In the genomic region with DNA sequence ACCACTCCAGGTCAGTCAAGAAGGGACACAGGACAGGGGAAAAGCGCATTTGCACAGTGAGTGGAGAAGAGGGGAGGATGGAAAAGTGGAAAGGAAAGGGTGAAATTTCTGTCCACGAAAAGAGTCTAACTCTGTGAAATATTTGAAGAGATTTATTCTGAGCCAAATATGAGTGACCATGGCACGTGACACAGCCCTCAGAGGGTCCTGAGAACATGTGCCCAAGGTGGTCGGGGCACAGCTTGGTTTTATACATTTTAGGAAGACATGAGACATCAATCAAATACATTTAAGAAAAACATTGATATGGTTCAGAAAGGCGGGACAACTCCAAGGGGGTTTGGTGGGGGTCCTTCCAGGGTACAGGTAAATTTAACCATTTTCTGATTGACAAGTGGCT, we compare ENCODE assay signal across 34 cellular contexts.
"Had no signal": no experiment of that assay in that cellular context is flagged by ENCODE, and none has a peak within 500 bp of the region (broad histone marks: within the 10 kb centered on the region; RNA-seq: fewer than 3 reads in every experiment).

No MANE protein-coding gene starts in this region.

- FAIRE-seq: astrocyte, bronchial epithelial cell had no signal

- H3K9me3 ChIP-seq: adrenal gland, ascending aorta had no signal

- H3K4me1 ChIP-seq: adrenal gland, ascending aorta, body of pancreas, breast epithelium had no signal

- ATAC-seq: activated naive CD4-positive, alpha-beta T cell treated with anti-CD3 and anti-CD28 coated beads, Interleukin-2, amount 50 U/mL, for 72 hours; activated naive CD8-positive, alpha-beta T cell treated with anti-CD3 and anti-CD28 coated beads, Interleukin-2, amount 50 U/mL, for 24 hours; activated T-cell treated with anti-CD3 and anti-CD28 coated beads, Interleukin-2, amount 50 U/mL, for 4 hours; activated T-cell treated with anti-CD3 and anti-CD28 coated beads, Interleukin-2, amount 50 U/mL, for 72 hours; activated T-helper 17 cell treated with anti-CD3 and anti-CD28 coated beads, Interleukin-2, amount 50 U/mL, for 72 hours; body of pancreas had no signal

- H3K36me3 ChIP-seq: adrenal gland, ascending aorta, brain microvascular endothelial cell, breast epithelium, cardiac muscle cell had no signal

- H3K27ac ChIP-seq: adrenal gland, ascending aorta, body of pancreas, brain microvascular endothelial cell, breast epithelium, cardiac muscle cell had no signal

- H3K4me3 ChIP-seq: adrenal gland, ascending aorta, body of pancreas, breast epithelium, cardiac muscle cell had no signal

- H3K27me3 ChIP-seq: adrenal gland, ascending aorta, body of pancreas, brain microvascular endothelial cell, breast epithelium, cardiac muscle cell had no signal

- DNase-seq: activated effector memory CD4-positive, alpha-beta T cell treated with anti-CD3 and anti-CD28 coated beads, Interleukin-2, amount 50 U/mL, for 16 hours; activated effector memory CD4-positive, alpha-beta T cell treated with Interleukin-2 at 50 U/mL for 16 hours; activated gamma-delta T cell; activated gamma-delta T cell treated with Interleukin-2 at 50 U/mL for 16 hours; activated naive CD4-positive, alpha-beta T cell; activated naive CD4-positive, alpha-beta T cell treated with anti-CD3 and anti-CD28 coated beads for 36 hours; activated naive CD4-positive, alpha-beta T cell treated with anti-CD3 and anti-CD28 coated beads, Interleukin-2, amount 10 ng/mL, durations not matched to agents 7 days and 5 days; activated naive CD4-positive, alpha-beta T cell treated with anti-CD3 and anti-CD28 coated beads, Interleukin-2, amount 50 U/mL, for 16 hours; activated naive CD4-positive, alpha-beta T cell treated with Interleukin-2 at 50 U/mL for 16 hours; activated naive CD8-positive, alpha-beta T cell treated with anti-CD3 and anti-CD28 coated beads for 36 hours; activated naive CD8-positive, alpha-beta T cell treated with anti-CD3 and anti-CD28 coated beads, Interleukin-2, amount 10 ng/mL, durations not matched to agents 7 days and 5 days; activated naive CD8-positive, alpha-beta T cell treated with anti-CD3 and anti-CD28 coated beads, Interleukin-2, amount 50 U/mL, for 24 hours; activated T-cell treated with anti-CD3 and anti-CD28 coated beads, Interleukin-2, amount 50 U/mL, for 1 hour; activated T-cell treated with anti-CD3 and anti-CD28 coated beads, Interleukin-2, amount 50 U/mL, for 24 hours; activated T-cell treated with anti-CD3 and anti-CD28 coated beads, Interleukin-2, amount 50 U/mL, for 4 hours; activated T-cell treated with anti-CD3 and anti-CD28 coated beads, Interleukin-2, amount 50 U/mL, for 48 hours; activated T-cell treated with anti-CD3 and anti-CD28 coated beads, Interleukin-2, amount 50 U/mL, for 72 hours; adrenal gland; amniotic stem cell; amygdala; anterior cingulate cortex; aorta; body of pancreas; brain microvascular endothelial cell; caudate nucleus; central memory CD4-positive, alpha-beta T cell; cerebellar nuclear complex had no signal
